In the genomic region with DNA sequence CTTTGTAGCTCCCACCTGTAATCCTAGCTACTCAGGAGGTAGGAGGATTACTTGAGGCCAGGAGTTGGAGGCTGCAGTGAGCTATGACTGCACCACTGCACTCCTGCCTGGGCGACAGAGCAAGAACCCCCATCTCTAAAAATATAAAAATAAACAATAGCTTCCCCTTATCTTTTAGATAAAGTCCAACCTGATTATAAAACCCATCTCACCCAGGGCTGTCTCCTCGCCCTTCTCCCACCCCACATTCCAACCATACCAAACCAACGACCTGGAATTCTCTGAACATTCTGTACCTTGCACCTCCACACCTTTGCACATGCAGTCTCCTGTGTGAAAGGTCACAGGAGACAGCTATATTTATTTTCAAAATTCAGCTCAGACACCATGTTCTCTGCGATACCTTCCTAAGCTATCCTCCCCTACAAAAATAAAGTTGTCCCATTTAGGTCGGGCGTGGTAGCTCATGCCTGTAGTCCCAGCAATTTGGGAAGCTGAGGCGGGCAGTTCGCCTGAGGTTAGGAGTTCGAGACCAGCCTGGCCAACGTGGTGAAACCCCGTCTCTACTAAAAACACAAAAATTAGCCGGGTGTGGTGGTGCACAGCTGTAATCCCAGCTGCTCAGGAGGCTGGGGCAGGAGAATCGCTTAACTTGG, we compare ENCODE assay signal across 1 cellular context.
A peak's percentile ranks its signal among the peaks of the same experiment; 100 is the strongest.
TF ChIP-seq lines count a peak whose summit lies in the region.

No MANE protein-coding gene starts in this region.

TF ChIP-seq in HepG2, 621 proteins besides CTCF, POLR2A, EP300 and RAD21 (continued from another document and continues in another):
- TF ChIP-seq, protein P1, sequence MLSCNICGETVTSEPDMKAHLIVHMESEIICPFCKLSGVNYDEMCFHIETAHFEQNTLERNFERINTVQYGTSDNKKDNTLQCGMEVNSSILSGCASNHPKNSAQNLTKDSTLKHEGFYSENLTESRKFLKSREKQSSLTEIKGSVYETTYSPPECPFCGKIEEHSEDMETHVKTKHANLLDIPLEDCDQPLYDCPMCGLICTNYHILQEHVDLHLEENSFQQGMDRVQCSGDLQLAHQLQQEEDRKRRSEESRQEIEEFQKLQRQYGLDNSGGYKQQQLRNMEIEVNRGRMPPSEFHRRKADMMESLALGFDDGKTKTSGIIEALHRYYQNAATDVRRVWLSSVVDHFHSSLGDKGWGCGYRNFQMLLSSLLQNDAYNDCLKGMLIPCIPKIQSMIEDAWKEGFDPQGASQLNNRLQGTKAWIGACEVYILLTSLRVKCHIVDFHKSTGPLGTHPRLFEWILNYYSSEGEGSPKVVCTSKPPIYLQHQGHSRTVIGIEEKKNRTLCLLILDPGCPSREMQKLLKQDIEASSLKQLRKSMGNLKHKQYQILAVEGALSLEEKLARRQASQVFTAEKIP (CRISPR knock-in tag; IDR thresholded peaks at IDR 0.05; ENCODE audit: borderline replicate concordance), result no peak
- no peak for TF ChIP-seq NR1H2 (CRISPR knock-in tag; IDR thresholded peaks at IDR 0.05; ENCODE audit: borderline replicate concordance, low read depth)
- peak; percentile 83; the same call in 1 of the 2 replicates for TF ChIP-seq ZNF33B (CRISPR knock-in tag; IDR thresholded peaks at IDR 0.05)
- TF ChIP-seq XRCC5 (optimal IDR thresholded peaks at IDR 0.05; ENCODE audit: low read length), result no peak
- TF ChIP-seq, protein P2, sequence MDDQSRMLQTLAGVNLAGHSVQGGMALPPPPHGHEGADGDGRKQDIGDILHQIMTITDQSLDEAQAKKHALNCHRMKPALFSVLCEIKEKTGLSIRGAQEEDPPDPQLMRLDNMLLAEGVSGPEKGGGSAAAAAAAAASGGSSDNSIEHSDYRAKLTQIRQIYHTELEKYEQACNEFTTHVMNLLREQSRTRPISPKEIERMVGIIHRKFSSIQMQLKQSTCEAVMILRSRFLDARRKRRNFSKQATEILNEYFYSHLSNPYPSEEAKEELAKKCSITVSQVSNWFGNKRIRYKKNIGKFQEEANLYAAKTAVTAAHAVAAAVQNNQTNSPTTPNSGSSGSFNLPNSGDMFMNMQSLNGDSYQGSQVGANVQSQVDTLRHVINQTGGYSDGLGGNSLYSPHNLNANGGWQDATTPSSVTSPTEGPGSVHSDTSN (CRISPR knock-in tag; IDR thresholded peaks at IDR 0.05; ENCODE audit: borderline replicate concordance), result no peak
- peak; percentile 68; the same call in 1 of the 2 replicates for TF ChIP-seq RARA (CRISPR knock-in tag; IDR thresholded peaks at IDR 0.05)
- TF ChIP-seq HNRNPK (IDR thresholded peaks at IDR 0.05; ENCODE audit: low read depth, low read length, poor library complexity, severe bottlenecking), result no peak
- no peak for TF ChIP-seq ZMAT3 (CRISPR knock-in tag; conservative IDR thresholded peaks at IDR 0.05)
- TF ChIP-seq WIZ (CRISPR knock-in tag; IDR thresholded peaks at IDR 0.05), result no peak
- TF ChIP-seq, protein P3, sequence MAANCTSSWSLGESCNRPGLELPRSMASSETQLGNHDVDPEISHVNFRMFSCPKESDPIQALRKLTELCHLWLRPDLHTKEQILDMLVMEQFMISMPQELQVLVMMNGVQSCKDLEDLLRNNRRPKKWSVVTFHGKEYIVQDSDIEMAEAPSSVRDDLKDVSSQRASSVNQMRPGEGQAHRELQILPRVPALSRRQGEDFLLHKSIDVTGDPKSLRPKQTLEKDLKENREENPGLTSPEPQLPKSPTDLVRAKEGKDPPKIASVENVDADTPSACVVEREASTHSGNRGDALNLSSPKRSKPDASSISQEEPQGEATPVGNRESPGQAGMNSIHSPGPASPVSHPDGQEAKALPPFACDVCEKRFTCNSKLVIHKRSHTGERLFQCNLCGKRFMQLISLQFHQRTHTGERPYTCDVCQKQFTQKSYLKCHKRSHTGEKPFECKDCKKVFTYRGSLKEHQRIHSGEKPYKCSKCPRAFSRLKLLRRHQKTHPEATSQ (CRISPR knock-in tag; IDR thresholded peaks at IDR 0.05; ENCODE audit: borderline replicate concordance), result no peak
- TF ChIP-seq, protein P4, sequence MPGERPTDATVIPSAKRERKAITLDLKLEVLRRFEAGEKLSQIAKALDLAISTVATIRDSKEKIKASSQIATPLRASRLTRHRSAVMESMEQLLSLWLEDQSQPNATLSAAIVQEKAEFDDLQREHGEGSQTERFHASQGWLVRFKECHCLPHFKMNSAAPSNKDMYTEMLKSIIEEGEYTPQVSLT (CRISPR knock-in tag; IDR thresholded peaks at IDR 0.05; ENCODE audit: borderline replicate concordance, low read depth), result no peak
- no peak for TF ChIP-seq KDM2A (CRISPR knock-in tag; IDR thresholded peaks at IDR 0.05; ENCODE audit: borderline replicate concordance, low read depth)
- no peak; the same call in 1 of the 2 replicates for TF ChIP-seq RFXAP (CRISPR knock-in tag; IDR thresholded peaks at IDR 0.05; ENCODE audit: borderline replicate concordance)
- TF ChIP-seq, protein P5, sequence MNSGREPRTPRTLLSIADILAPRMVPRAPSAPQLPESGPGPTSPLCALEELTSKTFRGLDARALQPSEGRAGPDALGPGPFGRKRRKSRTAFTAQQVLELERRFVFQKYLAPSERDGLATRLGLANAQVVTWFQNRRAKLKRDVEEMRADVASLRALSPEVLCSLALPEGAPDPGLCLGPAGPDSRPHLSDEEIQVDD (CRISPR knock-in tag; IDR thresholded peaks at IDR 0.05; ENCODE audit: borderline replicate concordance), result 0 out of 2 replicates have a peak, but pooled peaks have one; percentile 16
- TF ChIP-seq, protein P6, sequence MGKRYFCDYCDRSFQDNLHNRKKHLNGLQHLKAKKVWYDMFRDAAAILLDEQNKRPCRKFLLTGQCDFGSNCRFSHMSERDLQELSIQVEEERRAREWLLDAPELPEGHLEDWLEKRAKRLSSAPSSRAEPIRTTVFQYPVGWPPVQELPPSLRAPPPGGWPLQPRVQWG (CRISPR knock-in tag; IDR thresholded peaks at IDR 0.05; ENCODE audit: borderline replicate concordance, low read depth), result no peak
- TF ChIP-seq NFIB (CRISPR knock-in tag; IDR thresholded peaks at IDR 0.05; ENCODE audit: borderline replicate concordance), result no peak
- TF ChIP-seq HMG20B (CRISPR knock-in tag; conservative IDR thresholded peaks at IDR 0.05), result no peak
- no peak for TF ChIP-seq ZBTB8A (CRISPR knock-in tag; IDR thresholded peaks at IDR 0.05; ENCODE audit: borderline replicate concordance, low read depth)
- no peak for TF ChIP-seq ZNF782 (CRISPR knock-in tag; IDR thresholded peaks at IDR 0.05; ENCODE audit: borderline replicate concordance)
- no peak for TF ChIP-seq ATAD3A (CRISPR knock-in tag; IDR thresholded peaks at IDR 0.05)
- TF ChIP-seq, protein P7, sequence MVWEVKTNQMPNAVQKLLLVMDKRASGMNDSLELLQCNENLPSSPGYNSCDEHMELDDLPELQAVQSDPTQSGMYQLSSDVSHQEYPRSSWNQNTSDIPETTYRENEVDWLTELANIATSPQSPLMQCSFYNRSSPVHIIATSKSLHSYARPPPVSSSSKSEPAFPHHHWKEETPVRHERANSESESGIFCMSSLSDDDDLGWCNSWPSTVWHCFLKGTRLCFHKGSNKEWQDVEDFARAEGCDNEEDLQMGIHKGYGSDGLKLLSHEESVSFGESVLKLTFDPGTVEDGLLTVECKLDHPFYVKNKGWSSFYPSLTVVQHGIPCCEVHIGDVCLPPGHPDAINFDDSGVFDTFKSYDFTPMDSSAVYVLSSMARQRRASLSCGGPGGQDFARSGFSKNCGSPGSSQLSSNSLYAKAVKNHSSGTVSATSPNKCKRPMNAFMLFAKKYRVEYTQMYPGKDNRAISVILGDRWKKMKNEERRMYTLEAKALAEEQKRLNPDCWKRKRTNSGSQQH (CRISPR knock-in tag; IDR thresholded peaks at IDR 0.05; ENCODE audit: low read depth), result no peak
- no peak for TF ChIP-seq MIXL1 (CRISPR knock-in tag; IDR thresholded peaks at IDR 0.05)
- TF ChIP-seq, protein P8, sequence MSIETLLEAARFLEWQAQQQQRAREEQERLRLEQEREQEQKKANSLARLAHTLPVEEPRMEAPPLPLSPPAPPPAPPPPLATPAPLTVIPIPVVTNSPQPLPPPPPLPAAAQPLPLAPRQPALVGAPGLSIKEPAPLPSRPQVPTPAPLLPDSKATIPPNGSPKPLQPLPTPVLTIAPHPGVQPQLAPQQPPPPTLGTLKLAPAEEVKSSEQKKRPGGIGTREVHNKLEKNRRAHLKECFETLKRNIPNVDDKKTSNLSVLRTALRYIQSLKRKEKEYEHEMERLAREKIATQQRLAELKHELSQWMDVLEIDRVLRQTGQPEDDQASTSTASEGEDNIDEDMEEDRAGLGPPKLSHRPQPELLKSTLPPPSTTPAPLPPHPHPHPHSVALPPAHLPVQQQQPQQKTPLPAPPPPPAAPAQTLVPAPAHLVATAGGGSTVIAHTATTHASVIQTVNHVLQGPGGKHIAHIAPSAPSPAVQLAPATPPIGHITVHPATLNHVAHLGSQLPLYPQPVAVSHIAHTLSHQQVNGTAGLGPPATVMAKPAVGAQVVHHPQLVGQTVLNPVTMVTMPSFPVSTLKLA (IDR thresholded peaks at IDR 0.05), result no peak
- no peak for TF ChIP-seq HNRNPLL (IDR thresholded peaks at IDR 0.05; ENCODE audit: low read depth, low read length, poor library complexity, severe bottlenecking)
- TF ChIP-seq CBFB (CRISPR knock-in tag; IDR thresholded peaks at IDR 0.05), result peak; percentile 12; the same call in 1 of the 2 replicates
- peak; percentile 65 for TF ChIP-seq BCL6 (CRISPR knock-in tag; IDR thresholded peaks at IDR 0.05)
- no peak for TF ChIP-seq NCOA5 (CRISPR knock-in tag; IDR thresholded peaks at IDR 0.05)
- TF ChIP-seq ZNF768 (CRISPR knock-in tag; IDR thresholded peaks at IDR 0.05), result 0 out of 2 replicates have a peak, but pooled peaks have one; percentile 25
- TF ChIP-seq NR2F1 (CRISPR knock-in tag; IDR thresholded peaks at IDR 0.05), result peak in 1 of 2 experiments; percentile 40; a peak in 1 of 4 replicates
- no peak for TF ChIP-seq TAF15 (IDR thresholded peaks at IDR 0.05; ENCODE audit: low read depth, low read length, poor library complexity, severe bottlenecking)
- peak; percentile 69; the same call in 1 of the 2 replicates for TF ChIP-seq TRIM24 (CRISPR knock-in tag; IDR thresholded peaks at IDR 0.05)
- TF ChIP-seq, protein P9, sequence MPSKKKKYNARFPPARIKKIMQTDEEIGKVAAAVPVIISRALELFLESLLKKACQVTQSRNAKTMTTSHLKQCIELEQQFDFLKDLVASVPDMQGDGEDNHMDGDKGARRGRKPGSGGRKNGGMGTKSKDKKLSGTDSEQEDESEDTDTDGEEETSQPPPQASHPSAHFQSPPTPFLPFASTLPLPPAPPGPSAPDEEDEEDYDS (CRISPR knock-in tag; IDR thresholded peaks at IDR 0.05), result no peak
- no peak for TF ChIP-seq ZNF83 (CRISPR knock-in tag; IDR thresholded peaks at IDR 0.05; ENCODE audit: borderline replicate concordance)
- TF ChIP-seq, protein P10, sequence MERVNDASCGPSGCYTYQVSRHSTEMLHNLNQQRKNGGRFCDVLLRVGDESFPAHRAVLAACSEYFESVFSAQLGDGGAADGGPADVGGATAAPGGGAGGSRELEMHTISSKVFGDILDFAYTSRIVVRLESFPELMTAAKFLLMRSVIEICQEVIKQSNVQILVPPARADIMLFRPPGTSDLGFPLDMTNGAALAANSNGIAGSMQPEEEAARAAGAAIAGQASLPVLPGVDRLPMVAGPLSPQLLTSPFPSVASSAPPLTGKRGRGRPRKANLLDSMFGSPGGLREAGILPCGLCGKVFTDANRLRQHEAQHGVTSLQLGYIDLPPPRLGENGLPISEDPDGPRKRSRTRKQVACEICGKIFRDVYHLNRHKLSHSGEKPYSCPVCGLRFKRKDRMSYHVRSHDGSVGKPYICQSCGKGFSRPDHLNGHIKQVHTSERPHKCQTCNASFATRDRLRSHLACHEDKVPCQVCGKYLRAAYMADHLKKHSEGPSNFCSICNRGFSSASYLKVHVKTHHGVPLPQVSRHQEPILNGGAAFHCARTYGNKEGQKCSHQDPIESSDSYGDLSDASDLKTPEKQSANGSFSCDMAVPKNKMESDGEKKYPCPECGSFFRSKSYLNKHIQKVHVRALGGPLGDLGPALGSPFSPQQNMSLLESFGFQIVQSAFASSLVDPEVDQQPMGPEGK (CRISPR knock-in tag; IDR thresholded peaks at IDR 0.05), result peak; percentile 47; the same call in 1 of the 2 replicates
- TF ChIP-seq HIVEP1 (CRISPR knock-in tag; IDR thresholded peaks at IDR 0.05), result no peak
- TF ChIP-seq, protein P11, sequence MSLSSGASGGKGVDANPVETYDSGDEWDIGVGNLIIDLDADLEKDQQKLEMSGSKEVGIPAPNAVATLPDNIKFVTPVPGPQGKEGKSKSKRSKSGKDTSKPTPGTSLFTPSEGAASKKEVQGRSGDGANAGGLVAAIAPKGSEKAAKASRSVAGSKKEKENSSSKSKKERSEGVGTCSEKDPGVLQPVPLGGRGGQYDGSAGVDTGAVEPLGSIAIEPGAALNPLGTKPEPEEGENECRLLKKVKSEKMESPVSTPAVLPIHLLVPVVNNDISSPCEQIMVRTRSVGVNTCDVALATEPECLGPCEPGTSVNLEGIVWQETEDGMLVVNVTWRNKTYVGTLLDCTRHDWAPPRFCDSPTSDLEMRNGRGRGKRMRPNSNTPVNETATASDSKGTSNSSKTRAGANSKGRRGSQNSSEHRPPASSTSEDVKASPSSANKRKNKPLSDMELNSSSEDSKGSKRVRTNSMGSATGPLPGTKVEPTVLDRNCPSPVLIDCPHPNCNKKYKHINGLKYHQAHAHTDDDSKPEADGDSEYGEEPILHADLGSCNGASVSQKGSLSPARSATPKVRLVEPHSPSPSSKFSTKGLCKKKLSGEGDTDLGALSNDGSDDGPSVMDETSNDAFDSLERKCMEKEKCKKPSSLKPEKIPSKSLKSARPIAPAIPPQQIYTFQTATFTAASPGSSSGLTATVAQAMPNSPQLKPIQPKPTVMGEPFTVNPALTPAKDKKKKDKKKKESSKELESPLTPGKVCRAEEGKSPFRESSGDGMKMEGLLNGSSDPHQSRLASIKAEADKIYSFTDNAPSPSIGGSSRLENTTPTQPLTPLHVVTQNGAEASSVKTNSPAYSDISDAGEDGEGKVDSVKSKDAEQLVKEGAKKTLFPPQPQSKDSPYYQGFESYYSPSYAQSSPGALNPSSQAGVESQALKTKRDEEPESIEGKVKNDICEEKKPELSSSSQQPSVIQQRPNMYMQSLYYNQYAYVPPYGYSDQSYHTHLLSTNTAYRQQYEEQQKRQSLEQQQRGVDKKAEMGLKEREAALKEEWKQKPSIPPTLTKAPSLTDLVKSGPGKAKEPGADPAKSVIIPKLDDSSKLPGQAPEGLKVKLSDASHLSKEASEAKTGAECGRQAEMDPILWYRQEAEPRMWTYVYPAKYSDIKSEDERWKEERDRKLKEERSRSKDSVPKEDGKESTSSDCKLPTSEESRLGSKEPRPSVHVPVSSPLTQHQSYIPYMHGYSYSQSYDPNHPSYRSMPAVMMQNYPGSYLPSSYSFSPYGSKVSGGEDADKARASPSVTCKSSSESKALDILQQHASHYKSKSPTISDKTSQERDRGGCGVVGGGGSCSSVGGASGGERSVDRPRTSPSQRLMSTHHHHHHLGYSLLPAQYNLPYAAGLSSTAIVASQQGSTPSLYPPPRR (CRISPR knock-in tag; IDR thresholded peaks at IDR 0.05; ENCODE audit: borderline replicate concordance), result no peak
- TF ChIP-seq, protein P12, sequence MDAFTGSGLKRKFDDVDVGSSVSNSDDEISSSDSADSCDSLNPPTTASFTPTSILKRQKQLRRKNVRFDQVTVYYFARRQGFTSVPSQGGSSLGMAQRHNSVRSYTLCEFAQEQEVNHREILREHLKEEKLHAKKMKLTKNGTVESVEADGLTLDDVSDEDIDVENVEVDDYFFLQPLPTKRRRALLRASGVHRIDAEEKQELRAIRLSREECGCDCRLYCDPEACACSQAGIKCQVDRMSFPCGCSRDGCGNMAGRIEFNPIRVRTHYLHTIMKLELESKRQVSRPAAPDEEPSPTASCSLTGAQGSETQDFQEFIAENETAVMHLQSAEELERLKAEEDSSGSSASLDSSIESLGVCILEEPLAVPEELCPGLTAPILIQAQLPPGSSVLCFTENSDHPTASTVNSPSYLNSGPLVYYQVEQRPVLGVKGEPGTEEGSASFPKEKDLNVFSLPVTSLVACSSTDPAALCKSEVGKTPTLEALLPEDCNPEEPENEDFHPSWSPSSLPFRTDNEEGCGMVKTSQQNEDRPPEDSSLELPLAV (CRISPR knock-in tag; conservative IDR thresholded peaks at IDR 0.05; ENCODE audit: low read depth), result no peak
